In genomic region chr20:63979221-63979548, GRCh38 we compare ENCODE assay signal across 1 cellular context.
TF ChIP-seq lines count a peak whose summit lies in the region.

No MANE protein-coding gene starts in this region.

TF ChIP-seq in GM12878, 131 proteins besides CTCF, POLR2A, EP300 and RAD21:
- TF ChIP-seq ZNF217 (IDR thresholded peaks at IDR 0.05), result no peak
- no peak for TF ChIP-seq USF2 (IDR thresholded peaks at IDR 0.05; ENCODE audit: borderline replicate concordance, low read depth, low read length)
- TF ChIP-seq ZZZ3 (IDR thresholded peaks at IDR 0.05; ENCODE audit: control insufficient read depth, insufficient read length, low read depth), result no peak
- no peak for TF ChIP-seq NBN (IDR thresholded peaks at IDR 0.05)
- TF ChIP-seq BCLAF1 (IDR thresholded peaks at IDR 0.05), result no peak
- no peak for TF ChIP-seq CUX1 (IDR thresholded peaks at IDR 0.05; ENCODE audit: insufficient replicate concordance, low read depth, low read length)
- no peak for TF ChIP-seq TBL1XR1 (IDR thresholded peaks at IDR 0.05; ENCODE audit: low read depth, low read length)
- no peak for TF ChIP-seq TCF7 (IDR thresholded peaks at IDR 0.05; ENCODE audit: borderline replicate concordance)
- no peak for TF ChIP-seq RBBP5 (conservative IDR thresholded peaks at IDR 0.05)
- no peak for TF ChIP-seq IKZF1 (conservative IDR thresholded peaks at IDR 0.05)
- TF ChIP-seq ELK1 (IDR thresholded peaks at IDR 0.05; ENCODE audit: low read depth, low read length), result no peak
- TF ChIP-seq SP1 (IDR thresholded peaks at IDR 0.05; ENCODE audit: low read depth, low read length), result no peak
- no peak for TF ChIP-seq E4F1 (IDR thresholded peaks at IDR 0.05; ENCODE audit: borderline replicate concordance, partially characterized antibody)
- no peak for TF ChIP-seq RELA (IDR thresholded peaks at IDR 0.05; ENCODE audit: borderline replicate concordance, partially characterized antibody)
- no peak for TF ChIP-seq BMI1 (IDR thresholded peaks at IDR 0.05; ENCODE audit: borderline replicate concordance)
- no peak for TF ChIP-seq EZH2 (IDR thresholded peaks at IDR 0.05; ENCODE audit: borderline replicate concordance, control insufficient read depth, low read depth, low read length)
- no peak for TF ChIP-seq ZNF592 (IDR thresholded peaks at IDR 0.05)
- TF ChIP-seq GABPA (IDR thresholded peaks at IDR 0.05; ENCODE audit: low read depth), result no peak
- no peak for TF ChIP-seq DPF2 (IDR thresholded peaks at IDR 0.05)
- TF ChIP-seq IRF3 (IDR thresholded peaks at IDR 0.05), result no peak
